In genomic region chr6:8983202-8983688, GRCh38 we compare ENCODE assay signal across 8 cellular contexts.
A peak's percentile ranks its signal among the peaks of the same experiment; 100 is the strongest.
DNase-seq lines count a peak whose midpoint lies in the region; ATAC-seq, FAIRE-seq and TF ChIP-seq lines count a peak whose summit lies in the region.

No MANE protein-coding gene starts in this region.

- H3K9me3 ChIP-seq in GM23248 (ENCODE audit: low read depth): no peaks in the 10 kb centered on the region
- no peaks in the 10 kb centered on the region for H3K9me3 ChIP-seq in Panc1 (ENCODE audit: control insufficient read depth, insufficient read depth, low read depth, low read length)
- H3K9me3 ChIP-seq in osteoblast (ENCODE audit: low read depth, low read length): no peaks in the 10 kb centered on the region
- no peaks in the 10 kb centered on the region for H3K9me3 ChIP-seq in upper lobe of right lung

- H3K36me3 ChIP-seq in GM23248 (ENCODE audit: low read depth) (no peaks in the 10 kb centered on the region), KMS-11 (ENCODE audit: insufficient read depth) (no peaks in the 10 kb centered on the region), Panc1 (ENCODE audit: control insufficient read depth, insufficient read depth, low read length) (no peaks in the 10 kb centered on the region), osteoblast (ENCODE audit: insufficient read depth, low read length) (no peaks in the 10 kb centered on the region), upper lobe of right lung (no peaks in the 10 kb centered on the region)

- H3K27me3 ChIP-seq in GM23248 (replicated peaks; ENCODE audit: insufficient read depth) (no peaks in the 10 kb centered on the region), KMS-11 (ENCODE audit: insufficient read depth, low read depth) (no peaks in the 10 kb centered on the region), Panc1 (ENCODE audit: control insufficient read depth, insufficient read depth, low read length) (no peaks in the 10 kb centered on the region), foreskin keratinocyte (no peaks in the 10 kb centered on the region), osteoblast (ENCODE audit: insufficient read depth, low read length) (no peaks in the 10 kb centered on the region), upper lobe of right lung (no peaks in the 10 kb centered on the region)

- H3K9me2 ChIP-seq in GM23248 (ENCODE audit: insufficient read depth): no peaks in the 10 kb centered on the region

- H3K27me3 Mint-ChIP-seq in activated T-helper 17 cell treated with anti-CD3 and anti-CD28 coated beads, Interleukin-2, amount 50 U/mL, for 72 hours: peaks cover 17% of the 10 kb centered on the region

- BruUV-seq in Panc1 (replicated peaks; lab: Mats Ljungman, UMichigan): no TSS peak

- 1 to 2% methylated on average over 10 of the region's 10 CpGs for WGBS in GM23248 (ENCODE audit: low coverage in 1 of 2, low lambda C conversion rate in 2 of 2, missing lambda C conversion rate in 2 of 2), 2 experiments

- H3K27ac ChIP-seq in GM23248: no peak overlapping the region
- H3K27ac ChIP-seq in KMS-11: no peak overlapping the region
- H3K27ac ChIP-seq in Panc1 (ENCODE audit: low read length): peak overlapping the region; percentile 48; the same call in 1 of the 2 replicates
- no peak overlapping the region for H3K27ac ChIP-seq in foreskin keratinocyte
- H3K27ac ChIP-seq in osteoblast (ENCODE audit: low read depth, low read length): no peak overlapping the region
- no peak overlapping the region for H3K27ac ChIP-seq in upper lobe of right lung

- FAIRE-seq in G401.6 (lab: Jason Lieb, UNC): peak; percentile 90

- intact Hi-C loops in Panc1 (cut with micrococcal nuclease; ENCODE audit: unreplicated experiment) (loop anchor here (5.0 kb wide), 1 partner anchor 269 kb away; no protein-coding TSS in a partner anchor), upper lobe of right lung (cut with DNase I) (no loop called here)

- peaks cover 3% of the 10 kb centered on the region; the same call in 1 of the 2 replicates for H3F3A ChIP-seq in GM23248 (ENCODE audit: insufficient read depth)

- H2AFZ ChIP-seq in GM23248 (peak overlapping the region; percentile 83), KMS-11 (ENCODE audit: low read depth) (peak overlapping the region; percentile 16), osteoblast (ENCODE audit: low read length) (peak overlapping the region; percentile 48)

- POLR2A ChIA-PET in Panc1 (lab: Charles Lee): no interaction called here

- H3K4me3 ChIP-seq in GM23248 (peak overlapping the region; percentile 60), KMS-11 (IDR thresholded peaks at IDR 0.05; ENCODE audit: insufficient read depth, low read depth, low read length) (no peak overlapping the region), Panc1 (ENCODE audit: low read depth in 2 of 2, low read length in 2 of 2) (no peak overlapping the region), osteoblast (ENCODE audit: insufficient read depth, low read length) (no peak overlapping the region), upper lobe of right lung (no peak overlapping the region)

- in situ Hi-C loops in GM23248 (cut with MboI) (loop anchor here (25.0 kb wide), 2 partner anchors 554 to 1429 kb away; partner anchors contain the start of gene TFAP2A), Panc1 (cut with HindIII; ENCODE audit: low pct_unique_long_range_greater_than_20kb, low sequenced_read_pairs) (no loop called here)

- TF ChIP-seq CTCF in KMS-11 (conservative IDR thresholded peaks at IDR 0.05; ENCODE audit: low read depth, low read length) (peak; percentile 95), Panc1 (IDR thresholded peaks at IDR 0.05) (peak; percentile 94), foreskin keratinocyte (conservative IDR thresholded peaks at IDR 0.05) (peak; percentile 97), osteoblast (IDR thresholded peaks at IDR 0.05; ENCODE audit: extremely low read depth, low read depth, low read length) (peak; percentile 99), upper lobe of right lung (IDR thresholded peaks at IDR 0.05) (peak; percentile 96)

- H3K9ac ChIP-seq in GM23248 (0 out of 2 replicates have a peak overlapping the region, but pooled peaks have one; percentile 29), KMS-11 (no peak overlapping the region)

- H3K4me2 ChIP-seq in GM23248 (ENCODE audit: unreplicated experiment) (peak overlapping the region; percentile 68), KMS-11 (peak overlapping the region; percentile 31; the same call in 1 of the 2 replicates), osteoblast (ENCODE audit: insufficient read depth, low read length) (peak overlapping the region; percentile 52)

- CTCF ChIA-PET in Panc1 (lab: Charles Lee): interaction anchor here (0.5 to 1.5 kb wide), 5 partner anchors 44 to 1446 kb away, joined by 3 to 7 read pairs (median 3); partner anchors contain the start of gene TFAP2A

- H3K36me3 Mint-ChIP-seq in activated T-helper 17 cell treated with anti-CD3 and anti-CD28 coated beads, Interleukin-2, amount 50 U/mL, for 72 hours (ENCODE audit: low read depth): no peaks in the 10 kb centered on the region

- H3K79me2 ChIP-seq in GM23248 (ENCODE audit: insufficient read depth) (no peaks in the 10 kb centered on the region), KMS-11 (ENCODE audit: insufficient read depth, low read depth) (no peaks in the 10 kb centered on the region), osteoblast (ENCODE audit: insufficient read depth, low read length) (no peaks in the 10 kb centered on the region)

- no peak overlapping the region for H3K27ac Mint-ChIP-seq in activated T-helper 17 cell treated with anti-CD3 and anti-CD28 coated beads, Interleukin-2, amount 50 U/mL, for 72 hours

- H3K4me1 ChIP-seq in GM23248 (ENCODE audit: insufficient read depth) (peaks cover 10% of the 10 kb centered on the region; the same call in 1 of the 2 replicates), KMS-11 (ENCODE audit: low read depth, poor library complexity, severe bottlenecking) (peaks cover 7% of the 10 kb centered on the region), Panc1 (ENCODE audit: control insufficient read depth, insufficient read depth, low read length) (peaks cover 11% of the 10 kb centered on the region; the same call in 1 of the 2 replicates), foreskin keratinocyte (no peaks in the 10 kb centered on the region), osteoblast (ENCODE audit: insufficient read depth, low read length) (no peaks in the 10 kb centered on the region), upper lobe of right lung (no peaks in the 10 kb centered on the region)

- DNase-seq in GM23248 (peak; percentile 84), Panc1 (ENCODE audit: low read depth, low spot score) (peak; percentile 53), foreskin keratinocyte (peak; percentile 23 to 45), osteoblast (ENCODE audit: insufficient read length, low spot score, missing footprints) (peak; percentile 67), upper lobe of right lung (peak; percentile 69)

- H3K4me1 Mint-ChIP-seq in activated T-helper 17 cell treated with anti-CD3 and anti-CD28 coated beads, Interleukin-2, amount 50 U/mL, for 72 hours: peaks cover 4% of the 10 kb centered on the region

- no peaks in the 10 kb centered on the region for H3K9me3 Mint-ChIP-seq in activated T-helper 17 cell treated with anti-CD3 and anti-CD28 coated beads, Interleukin-2, amount 50 U/mL, for 72 hours

- H3K4me3 Mint-ChIP-seq in activated T-helper 17 cell treated with anti-CD3 and anti-CD28 coated beads, Interleukin-2, amount 50 U/mL, for 72 hours: no peak overlapping the region

- ATAC-seq in Panc1: peak; percentile 96
- peak; percentile 55 for ATAC-seq in activated T-helper 17 cell treated with anti-CD3 and anti-CD28 coated beads, Interleukin-2, amount 50 U/mL, for 72 hours (replicated peaks)
- ATAC-seq in foreskin keratinocyte: peak; percentile 96
- peak; percentile 97 for ATAC-seq in upper lobe of right lung

- no peaks in the 10 kb centered on the region for H4K20me1 ChIP-seq in GM23248 (ENCODE audit: insufficient read depth)
- H4K20me1 ChIP-seq in KMS-11 (ENCODE audit: insufficient read depth): no peaks in the 10 kb centered on the region
- H4K20me1 ChIP-seq in osteoblast (ENCODE audit: insufficient read depth, low read length): no peaks in the 10 kb centered on the region

Comparison
In these comparisons a context has a peak if more than half of its experiments do, and no peak if none do; other contexts are left out.
1. DNase-seq: peak in every context shown above with its lines; median percentile 84 in GM23248; 69 in upper lobe of right lung; 67 in osteoblast; 53 in Panc1; 34 in foreskin keratinocyte.
2. H2AFZ ChIP-seq: peak in every context shown above with its lines; median percentile 83 in GM23248; 48 in osteoblast; 16 in KMS-11.